8 cellular contexts compared by ENCODE assay signal in the genomic region with DNA sequence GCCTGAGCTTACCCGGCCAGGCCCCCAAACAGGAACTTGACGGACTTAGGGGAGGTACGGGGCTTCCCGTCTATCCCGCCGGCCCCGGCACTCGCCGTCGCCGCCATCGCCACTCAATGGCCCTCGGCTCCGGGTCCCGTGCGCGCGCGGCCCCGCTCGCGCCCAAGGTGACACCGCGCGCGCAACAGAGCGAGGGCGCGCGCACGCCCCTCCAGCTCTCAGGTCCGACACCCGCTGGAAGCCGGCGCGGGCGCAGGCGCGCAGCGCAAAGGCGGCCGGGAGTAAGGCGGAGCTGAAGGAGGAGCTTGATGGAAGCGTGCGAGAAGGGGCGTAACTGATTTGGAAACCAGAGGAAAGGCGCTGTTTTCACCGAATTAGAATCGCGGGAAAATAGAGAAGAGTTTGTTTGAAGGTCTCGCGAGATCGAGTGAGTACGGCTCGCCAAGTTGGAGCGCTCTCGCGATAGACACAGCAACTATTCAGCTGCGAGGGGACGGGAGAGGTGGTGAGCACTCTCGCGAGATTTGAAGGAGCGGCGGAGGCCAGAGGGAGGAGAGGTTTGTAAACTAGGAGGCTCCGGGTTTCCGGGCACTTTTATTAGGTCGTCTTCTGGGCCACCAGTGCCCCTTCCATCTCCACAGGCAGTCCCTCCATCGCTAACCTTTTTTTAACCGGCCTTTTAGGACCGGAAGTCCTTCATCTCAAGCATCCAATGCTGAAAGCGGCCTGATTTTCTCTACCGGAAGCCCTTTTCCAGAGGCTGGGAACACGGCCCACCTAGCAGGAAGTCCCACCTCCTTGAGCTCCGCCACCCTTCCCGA. TPM values are rescaled to one million over a fixed set of nuclear protein-coding genes. Genes with fewer than 3 reads are reported as not detected.
DNase-seq lines count a peak whose midpoint lies in the region; ATAC-seq and TF ChIP-seq lines count a peak whose summit lies in the region.

TSS of gene RNF167 (plus strand) at position 465 of the 821 bp plus-strand sequence. CDS start 642 bp downstream, outside the sequence.
TSS of gene SLC25A11 (minus strand) at position 243 of the 821 bp plus-strand sequence. CDS start at position 107, 136 bp downstream.

- H3K4me2 ChIP-seq in SU-DHL-6 (ENCODE audit: low read depth, low read length, poor library complexity, severe bottlenecking) (peak within 1 kb of the TSS; percentile 97), osteoblast (ENCODE audit: insufficient read depth, low read length) (peak within 1 kb of the TSS; percentile 98)

- H3K4me3 Mint-ChIP-seq in activated naive CD8-positive, alpha-beta T cell treated with anti-CD3 and anti-CD28 coated beads, Interleukin-2, amount 10 ng/mL, durations not matched to agents 7 days and 5 days, result peak within 1 kb of the TSS; percentile 100
- peak within 1 kb of the TSS; percentile 98 for H3K4me3 Mint-ChIP-seq in glutamatergic neuron (ENCODE audit: unreplicated experiment)

- H3K27me3 Mint-ChIP-seq in activated naive CD8-positive, alpha-beta T cell treated with anti-CD3 and anti-CD28 coated beads, Interleukin-2, amount 10 ng/mL, durations not matched to agents 7 days and 5 days, result no peaks in the 10 kb centered on the region
- peaks cover 14% of the 10 kb centered on the region for H3K27me3 Mint-ChIP-seq in glutamatergic neuron (ENCODE audit: unreplicated experiment)

- H3K27me3 ChIP-seq in SU-DHL-6 (ENCODE audit: low read length) (no peaks in the 10 kb centered on the region), osteoblast (ENCODE audit: insufficient read depth, low read length) (no peaks in the 10 kb centered on the region), thoracic aorta (replicated peaks; ENCODE audit: insufficient read depth) (no peaks in the 10 kb centered on the region)

- H2AFZ ChIP-seq in SU-DHL-6 (ENCODE audit: low read depth, low read length, severe bottlenecking) (peak within 1 kb of the TSS; percentile 50), osteoblast (ENCODE audit: low read length) (peak within 1 kb of the TSS; percentile 93)

- TF ChIP-seq CTCF in SU-DHL-6 (IDR thresholded peaks at IDR 0.05; ENCODE audit: insufficient read depth, low read length, poor library complexity, severe bottlenecking), result no peak
- TF ChIP-seq CTCF in glutamatergic neuron (IDR thresholded peaks at IDR 0.05; ENCODE audit: partially characterized antibody, unreplicated experiment), result no peak
- no peak for TF ChIP-seq CTCF in osteoblast (IDR thresholded peaks at IDR 0.05; ENCODE audit: extremely low read depth, low read depth, low read length)
- TF ChIP-seq CTCF in thoracic aorta (IDR thresholded peaks at IDR 0.05), result peak; percentile 16

- H3K36me3 ChIP-seq in SU-DHL-6 (ENCODE audit: low read length), result no peaks in the 10 kb centered on the region
- H3K36me3 ChIP-seq in osteoblast (ENCODE audit: insufficient read depth, low read length), result peaks cover 54% of the 10 kb centered on the region
- peaks cover 22% of the 10 kb centered on the region for H3K36me3 ChIP-seq in thoracic aorta

- H3K4me1 Mint-ChIP-seq in activated naive CD8-positive, alpha-beta T cell treated with anti-CD3 and anti-CD28 coated beads, Interleukin-2, amount 10 ng/mL, durations not matched to agents 7 days and 5 days, result peaks cover 49% of the 10 kb centered on the region
- H3K4me1 Mint-ChIP-seq in glutamatergic neuron (ENCODE audit: low read depth, unreplicated experiment), result peaks cover 15% of the 10 kb centered on the region

- DNase-seq in NCI-H128 (lab: John Stamatoyannopoulos, UW; ENCODE audit: unreplicated experiment), result peak; percentile 93
- DNase-seq in activated naive CD8-positive, alpha-beta T cell treated with anti-CD3 and anti-CD28 coated beads, Interleukin-2, amount 10 ng/mL, durations not matched to agents 7 days and 5 days, result peak; percentile 94
- peak; percentile 88 for DNase-seq in glutamatergic neuron
- DNase-seq in osteoblast (ENCODE audit: insufficient read length, low spot score, missing footprints), result peak; percentile 100
- DNase-seq in thoracic aorta (ENCODE audit: low spot score), result peak; percentile 88

- H3K9me3 Mint-ChIP-seq in activated naive CD8-positive, alpha-beta T cell treated with anti-CD3 and anti-CD28 coated beads, Interleukin-2, amount 10 ng/mL, durations not matched to agents 7 days and 5 days, result no peaks in the 10 kb centered on the region
- H3K9me3 Mint-ChIP-seq in glutamatergic neuron (ENCODE audit: unreplicated experiment), result peaks cover 8% of the 10 kb centered on the region

- POLR2A ChIA-PET in activated naive CD8-positive, alpha-beta T cell treated with anti-CD3 and anti-CD28 coated beads, Interleukin-2, amount 10 ng/mL, durations not matched to agents 7 days and 5 days (lab: Charles Lee), result interaction anchor here (0.7 to 17.2 kb wide), 26 partner anchors 10 to 797 kb away, joined by 3 to 441 read pairs (median 3); partner anchors contain the start of genes C17orf107, CAMTA2, CYB5D2 and ENO3

- peak; percentile 77 for ATAC-seq in HG02678 (IDR thresholded peaks at IDR 0.05; ENCODE audit: unreplicated experiment)
- ATAC-seq in activated naive CD8-positive, alpha-beta T cell treated with anti-CD3 and anti-CD28 coated beads, Interleukin-2, amount 10 ng/mL, durations not matched to agents 7 days and 5 days (ENCODE audit: low read depth), result peak; percentile 77
- peak; percentile 95 for ATAC-seq in thoracic aorta (ENCODE audit: insufficient number of reproducible peaks, low FRiP score, low read depth)

- H3K9ac ChIP-seq in SU-DHL-6 (ENCODE audit: low read length), result peak within 1 kb of the TSS; percentile 93

- H3K36me3 Mint-ChIP-seq in activated naive CD8-positive, alpha-beta T cell treated with anti-CD3 and anti-CD28 coated beads, Interleukin-2, amount 10 ng/mL, durations not matched to agents 7 days and 5 days, result peaks cover 54% of the 10 kb centered on the region
- no peaks in the 10 kb centered on the region for H3K36me3 Mint-ChIP-seq in glutamatergic neuron (ENCODE audit: unreplicated experiment)

- H3F3A ChIP-seq in SU-DHL-6 (ENCODE audit: insufficient read depth), result peaks cover 36% of the 10 kb centered on the region

- peak within 1 kb of the TSS; percentile 88 for H3K27ac Mint-ChIP-seq in activated naive CD8-positive, alpha-beta T cell treated with anti-CD3 and anti-CD28 coated beads, Interleukin-2, amount 10 ng/mL, durations not matched to agents 7 days and 5 days
- H3K27ac Mint-ChIP-seq in glutamatergic neuron (ENCODE audit: unreplicated experiment), result peak within 1 kb of the TSS; percentile 98

- H3K9me3 ChIP-seq in SU-DHL-6 (ENCODE audit: insufficient read depth, low read length) (no peaks in the 10 kb centered on the region), osteoblast (ENCODE audit: low read depth, low read length) (no peaks in the 10 kb centered on the region), thoracic aorta (no peaks in the 10 kb centered on the region)

- H3K4me1 ChIP-seq in osteoblast (ENCODE audit: insufficient read depth, low read length) (peaks cover 36% of the 10 kb centered on the region), thoracic aorta (ENCODE audit: control insufficient read depth in 1 of 2, low read depth in 2 of 2) (peaks cover 26 to 57% of the 10 kb centered on the region in 2 donors)

- H3K4me3 ChIP-seq in SU-DHL-6 (ENCODE audit: insufficient read depth, low read length, poor library complexity, severe bottlenecking), result peak within 1 kb of the TSS; percentile 83
- H3K4me3 ChIP-seq in osteoblast (ENCODE audit: insufficient read depth, low read length), result peak within 1 kb of the TSS; percentile 95
- H3K4me3 ChIP-seq in thoracic aorta, result peak within 1 kb of the TSS; percentile 92

- TF ChIP-seq POLR2A in GM10847 (IDR thresholded peaks at IDR 0.05; ENCODE audit: extremely low read depth, insufficient read length), result peak; percentile 87

- no peaks in the 10 kb centered on the region for H4K20me1 ChIP-seq in SU-DHL-6 (ENCODE audit: low read depth, low read length)
- peaks cover 39% of the 10 kb centered on the region for H4K20me1 ChIP-seq in osteoblast (ENCODE audit: insufficient read depth, low read length)

- H3K79me2 ChIP-seq in SU-DHL-6 (ENCODE audit: insufficient read depth, low read length) (peaks cover 48% of the 10 kb centered on the region), osteoblast (ENCODE audit: insufficient read depth, low read length) (peaks cover 66% of the 10 kb centered on the region)

- H3K27ac ChIP-seq in SU-DHL-6 (ENCODE audit: low read depth, low read length), result peak within 1 kb of the TSS; percentile 88
- H3K27ac ChIP-seq in osteoblast (ENCODE audit: low read depth, low read length), result peak within 1 kb of the TSS; percentile 91
- H3K27ac ChIP-seq in thoracic aorta, result peak within 1 kb of the TSS; percentile 76 to 95

- no peaks in the 10 kb centered on the region for H3K9me2 ChIP-seq in SU-DHL-6 (replicated peaks; ENCODE audit: insufficient read depth, low read length)

RNA-seq across cellular contexts. Expression of gene RNF167, which starts in this region (rescaled TPM):
- total RNA-seq in activated naive CD8-positive, alpha-beta T cell treated with anti-CD3 and anti-CD28 coated beads, Interleukin-2, amount 10 ng/mL, durations not matched to agents 7 days and 5 days, result 100 to 1,000 TPM; 202 TPM
- total RNA-seq in glutamatergic neuron (ENCODE audit: unreplicated experiment), result 96.1 TPM
- total RNA-seq in osteoblast, result 25.3 and 26.5 TPM in 2 replicates
- total RNA-seq in thoracic aorta, result 10 to 100 TPM; 32.4 to 38.3 TPM

RNA-seq across cellular contexts. Expression of gene SLC25A11, which starts in this region (rescaled TPM):
- total RNA-seq in activated naive CD8-positive, alpha-beta T cell treated with anti-CD3 and anti-CD28 coated beads, Interleukin-2, amount 10 ng/mL, durations not matched to agents 7 days and 5 days, result 10 to 100 TPM; 67.6 to 78.1 TPM
- total RNA-seq in glutamatergic neuron (ENCODE audit: unreplicated experiment) (72.2 TPM), osteoblast (43.6 and 47.4 TPM in 2 replicates), thoracic aorta (10 to 100 TPM; 27.0 to 39.7 TPM)

Comparison
In these comparisons a context has a peak if more than half of its experiments do, and no peak if none do; other contexts are left out.
1. Peak in every context shown above with its lines: DNase-seq, ATAC-seq, H3K4me3 ChIP-seq and H3K27ac ChIP-seq.